Comparison of ENCODE assay signal across 20 cellular contexts in the genomic region with DNA sequence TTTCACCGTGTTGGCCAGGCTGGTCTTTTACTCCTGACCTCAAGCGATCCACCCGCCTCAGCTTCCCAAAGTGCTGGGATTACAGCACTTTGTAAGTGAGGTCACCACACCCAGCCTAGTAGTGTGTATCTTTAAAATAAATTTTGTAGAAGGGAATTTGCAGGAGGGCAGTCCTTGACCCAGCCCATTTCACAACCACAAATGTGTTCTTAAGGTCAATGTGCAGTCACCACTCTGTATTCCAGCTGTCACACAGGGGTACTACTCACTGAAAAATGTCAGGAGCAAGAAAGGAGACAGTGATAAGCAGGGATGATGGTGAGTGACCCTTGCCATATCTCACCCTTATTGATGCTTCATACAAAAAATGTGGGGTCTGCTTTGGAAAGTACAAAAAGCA.
DNase-seq lines count a peak whose midpoint lies in the region; ATAC-seq and TF ChIP-seq lines count a peak whose summit lies in the region.
"Had no signal": no experiment of that assay in that cellular context is flagged by ENCODE, and none has a peak within 500 bp of the region (broad histone marks: within the 10 kb centered on the region; RNA-seq: fewer than 3 reads in every experiment).

No MANE protein-coding gene starts in this region.

- no peaks in the 10 kb centered on the region for H4K20me1 ChIP-seq in PC-3 (ENCODE audit: low read length)

- TF ChIP-seq CTCF in cardiac muscle cell (IDR thresholded peaks at IDR 0.05; ENCODE audit: low read depth, low read length) (no peak), PC-3 (conservative IDR thresholded peaks at IDR 0.05; ENCODE audit: low read depth, low read length) (no peak)

- no peak overlapping the region for H2AFZ ChIP-seq in PC-3 (ENCODE audit: low read length)
- H2AFZ ChIP-seq: GM23248 had no signal

- no peaks in the 10 kb centered on the region for H3K27me3 ChIP-seq in cardiac muscle cell
- H3K27me3 ChIP-seq in layer of hippocampus (ENCODE audit: control insufficient read depth, insufficient read depth, low read length): no peaks in the 10 kb centered on the region
- no peaks in the 10 kb centered on the region for H3K27me3 ChIP-seq in PC-3 (ENCODE audit: low read length)

- ATAC-seq in left cardiac atrium: no peak
- ATAC-seq in PC-3: no peak
- ATAC-seq: GM12878 had no signal

- no peak overlapping the region for H3K4me3 ChIP-seq in cardiac muscle cell
- H3K4me3 ChIP-seq in PC-3 (ENCODE audit: low read length): no peak overlapping the region
- H3K4me3 ChIP-seq: GM12878, GM23248 had no signal

- no peaks in the 10 kb centered on the region for H3F3A ChIP-seq in PC-3 (ENCODE audit: low read length, unreplicated experiment)

- H3K4me2 ChIP-seq in PC-3 (ENCODE audit: low read length): no peak overlapping the region

- H3K27ac ChIP-seq in cardiac muscle cell (peak overlapping the region; percentile 79), angular gyrus (ENCODE audit: low read depth, low read length) (peak overlapping the region; percentile 81), layer of hippocampus (ENCODE audit: low read depth, low read length) (peak overlapping the region; percentile 63), PC-3 (ENCODE audit: low read length) (no peak overlapping the region)
- H3K27ac ChIP-seq: 22Rv1, GM23248 had no signal

- POLR2A ChIA-PET in PC-3 (lab: Charles Lee; ENCODE audit: unreplicated experiment): no interaction called here

- CTCF ChIA-PET in PC-3 (lab: Charles Lee): no interaction called here

- no peaks in the 10 kb centered on the region for H3K79me2 ChIP-seq in PC-3 (ENCODE audit: low read length)

- no peaks in the 10 kb centered on the region for H3K36me3 ChIP-seq in cardiac muscle cell
- H3K36me3 ChIP-seq in PC-3 (ENCODE audit: low read depth, low read length): no peaks in the 10 kb centered on the region

- H3K4me1 ChIP-seq in cardiac muscle cell (ENCODE audit: low read depth) (peaks cover 20% of the 10 kb centered on the region), PC-3 (ENCODE audit: insufficient read depth, low read length) (peaks cover 7% of the 10 kb centered on the region)

- no peak for DNase-seq in cardiac muscle cell (ENCODE audit: low read depth in 1 of 2, low spot score in 1 of 2)
- no peak for DNase-seq in left cardiac atrium
- no peak for DNase-seq in PC-3
- DNase-seq in SIG-M5 treated with dmso at 0.1 percent for 504 hours (lab: John Stamatoyannopoulos, UW; ENCODE audit: unreplicated experiment): no peak
- DNase-seq in H4 (ENCODE audit: low spot score): no peak
- DNase-seq in amniotic stem cell (lab: John Stamatoyannopoulos, UW): no peak
- DNase-seq: CD4-positive, CD25-positive, alpha-beta regulatory T cell; COR-L47; GM23248; KBM-7; MV-4-11; NCI-H1417; NCI-H1930; NCI-H226; NCI-H524; NCI-H82 had no signal

- no peak overlapping the region for H3K9ac ChIP-seq in PC-3 (ENCODE audit: low read length)
- H3K9ac ChIP-seq: GM23248 had no signal

- no peaks in the 10 kb centered on the region for H3K9me2 ChIP-seq in PC-3 (replicated peaks; ENCODE audit: low read length)

- intact Hi-C loops in left cardiac atrium (cut with DNase I): no loop called here
- intact Hi-C loops in PC-3 (cut with micrococcal nuclease): no loop called here

- BruUV-seq in PC-3 (replicated peaks; lab: Mats Ljungman, UMichigan): no TSS peak

- no peaks in the 10 kb centered on the region for H3K9me3 ChIP-seq in cardiac muscle cell (ENCODE audit: low read depth)
- no peaks in the 10 kb centered on the region for H3K9me3 ChIP-seq in PC-3 (ENCODE audit: low read length)
